In genomic region chr18:8248576-8248975, GRCh38 we compare ENCODE assay signal across 9 cellular contexts.
"Had no signal": no experiment of that assay in that cellular context is flagged by ENCODE, and none has a peak within 500 bp of the region (broad histone marks: within the 10 kb centered on the region; RNA-seq: fewer than 3 reads in every experiment).

No MANE protein-coding gene starts in this region.

- H3K9me3 Mint-ChIP-seq: HFFc6, IgD-negative memory B cell had no signal

- ATAC-seq: HCT116, HepG2 had no signal

- H3K4me3 ChIP-seq: GM23248, HAP-1 had no signal

- H3K27ac ChIP-seq: GM23248, HL-60 had no signal

- DNase-seq: GM23248, H7, HFFc6, KBM-7 had no signal

- H3K4me3 Mint-ChIP-seq: HFFc6, IgD-negative memory B cell had no signal

- H3K9me3 ChIP-seq: HAP-1 had no signal

- FAIRE-seq: HepG2 had no signal

- H3K36me3 Mint-ChIP-seq: IgD-negative memory B cell had no signal

- H3K4me1 Mint-ChIP-seq: IgD-negative memory B cell had no signal

- H3K9ac ChIP-seq: GM23248 had no signal

- H3K27ac Mint-ChIP-seq: HFFc6, IgD-negative memory B cell had no signal

- H2AFZ ChIP-seq: GM23248 had no signal

- H3K27me3 Mint-ChIP-seq: IgD-negative memory B cell had no signal

- H3K36me3 ChIP-seq: HAP-1 had no signal
